ENCODE assay signal across 18 cellular contexts in genomic region chr14:105664691-105665090, GRCh38.
"Had no signal": no experiment of that assay in that cellular context is flagged by ENCODE, and none has a peak within 500 bp of the region (broad histone marks: within the 10 kb centered on the region; RNA-seq: fewer than 3 reads in every experiment).

No MANE protein-coding gene starts in this region.

- DNase-seq: effector memory CD4-positive, alpha-beta T cell; gastrocnemius medialis; heart right ventricle; left ventricle myocardium inferior; mesendoderm; naive thymus-derived CD4-positive, alpha-beta T cell; psoas muscle; retina; stimulated activated CD4-positive, alpha-beta T cell treated with anti-CD3 and anti-CD28 coated beads, Interleukin-12 subunit alpha, Interleukin-12 subunit beta, amount 100 ng/mL, for 4 hours; stimulated activated naive CD4-positive, alpha-beta T cell treated with Interleukin-2 at 50 U/mL for 16 hours; thyroid gland had no signal

- H3K4me3 Mint-ChIP-seq: central memory CD8-positive, alpha-beta T cell; naive thymus-derived CD4-positive, alpha-beta T cell had no signal

- H3K4me3 ChIP-seq: esophagus muscularis mucosa, gastrocnemius medialis, heart right ventricle, left ventricle myocardium inferior, psoas muscle, suprapubic skin, thyroid gland had no signal

- H3K9me3 ChIP-seq: esophagus muscularis mucosa, gastrocnemius medialis, neutrophil, psoas muscle, suprapubic skin, thyroid gland had no signal

- H3K4me1 ChIP-seq: gastrocnemius medialis, left ventricle myocardium inferior, psoas muscle had no signal

- ATAC-seq: gastrocnemius medialis, psoas muscle, sciatic nerve had no signal

- H3K4me1 Mint-ChIP-seq: central memory CD8-positive, alpha-beta T cell; naive thymus-derived CD4-positive, alpha-beta T cell had no signal

- FAIRE-seq: endometrium, islet of Langerhans had no signal

- H3K27ac ChIP-seq: gastrocnemius medialis, heart right ventricle, neutrophil, psoas muscle, suprapubic skin, thyroid gland had no signal

- H3K27me3 ChIP-seq: esophagus muscularis mucosa, gastrocnemius medialis, neutrophil, suprapubic skin, thyroid gland had no signal

- H3K36me3 ChIP-seq: esophagus muscularis mucosa, gastrocnemius medialis, heart right ventricle, left ventricle myocardium inferior, neutrophil, suprapubic skin, thyroid gland had no signal
